Comparison of ENCODE assay signal across 8 cellular contexts in the genomic region with DNA sequence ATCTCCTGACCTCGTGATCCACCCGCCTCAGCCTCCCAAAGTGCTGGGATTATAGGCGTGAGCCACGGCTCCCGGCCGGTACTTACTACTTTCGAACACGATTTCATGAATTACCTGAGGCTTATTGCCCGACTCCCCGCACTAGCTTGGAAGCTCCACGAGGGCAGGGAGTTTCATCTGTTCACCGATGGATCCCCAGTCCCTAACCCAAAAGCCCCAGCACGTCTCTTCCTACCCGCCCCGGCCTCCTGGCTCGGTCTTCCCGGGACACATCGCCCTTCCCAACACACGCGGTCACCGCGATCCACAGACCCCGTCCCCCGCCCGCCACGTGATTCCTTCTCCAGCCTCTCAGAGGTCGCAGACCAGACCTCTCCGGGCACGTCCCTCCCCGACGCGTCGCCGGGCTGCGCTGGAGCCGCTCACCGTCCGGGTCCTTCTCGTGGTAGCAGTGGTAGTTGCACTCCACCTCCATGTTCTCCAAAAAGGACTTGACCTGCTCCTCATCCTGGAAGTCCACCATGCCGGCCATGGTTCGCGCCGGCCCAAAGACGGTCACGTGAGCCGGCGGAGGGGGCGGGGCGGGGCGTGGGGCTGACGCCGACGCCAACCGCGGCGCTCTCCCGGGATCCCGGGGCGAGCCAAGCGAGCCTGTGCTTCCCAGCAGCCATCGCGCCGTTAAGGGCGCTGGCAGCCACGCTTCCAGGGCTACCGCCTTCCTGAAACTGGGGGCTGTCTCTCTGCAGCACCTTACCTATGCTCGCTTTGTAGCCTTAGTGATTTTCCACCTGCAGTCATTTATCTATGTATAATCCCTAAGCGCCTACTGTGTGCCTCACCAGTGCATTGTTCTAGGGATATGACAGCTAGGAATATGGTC. TPM values are rescaled to one million over a fixed set of nuclear protein-coding genes. Genes with fewer than 3 reads are reported as not detected.
DNase-seq lines count a peak whose midpoint lies in the region; ATAC-seq and TF ChIP-seq lines count a peak whose summit lies in the region.

A gene (minus strand): TSS at position 553 of the 880 bp plus-strand sequence. CDS start 21 bp downstream, at position 532.

- H3K27ac Mint-ChIP-seq in neural crest cell (ENCODE audit: unreplicated experiment), result peak within 1 kb of the TSS; percentile 98

- H3K27me3 ChIP-seq in Loucy (ENCODE audit: insufficient read depth, low read length, poor library complexity, severe bottlenecking), result no peaks in the 10 kb centered on the region
- H3K27me3 ChIP-seq in SJSA1 (replicated peaks), result no peaks in the 10 kb centered on the region
- H3K27me3 ChIP-seq in foreskin keratinocyte, result no peaks in the 10 kb centered on the region

- H3K4me2 ChIP-seq in Loucy (ENCODE audit: low read depth, low read length, poor library complexity, severe bottlenecking), result peak within 1 kb of the TSS; percentile 97

- peaks cover 4% of the 10 kb centered on the region for H3K36me3 Mint-ChIP-seq in neural crest cell (ENCODE audit: low read depth)

- H4K20me1 ChIP-seq in Loucy (ENCODE audit: insufficient read depth, low read length, poor library complexity, severe bottlenecking), result no peaks in the 10 kb centered on the region

- peak within 1 kb of the TSS; percentile 91 for H3K4me3 Mint-ChIP-seq in neural crest cell

- H3K36me3 ChIP-seq in Loucy (ENCODE audit: insufficient read depth, low read length) (no peaks in the 10 kb centered on the region), SJSA1 (peaks cover under 1% of the 10 kb centered on the region; the same call in 1 of the 2 replicates)

- H3K79me2 ChIP-seq in Loucy (ENCODE audit: insufficient read depth, low read length), result peaks cover 53% of the 10 kb centered on the region

- H3K9me2 ChIP-seq in Loucy (replicated peaks; ENCODE audit: low read depth, low read length), result no peaks in the 10 kb centered on the region

- H3K9me3 Mint-ChIP-seq in neural crest cell, result no peaks in the 10 kb centered on the region

- DNase-seq in DMS 273 (lab: John Stamatoyannopoulos, UW; ENCODE audit: unreplicated experiment), result peak; percentile 93
- DNase-seq in SJSA1 (ENCODE audit: low read depth in 1 of 2, low spot score in 2 of 2), result peak; percentile 85 to 87
- DNase-seq in activated naive CD4-positive, alpha-beta T cell (lab: John Stamatoyannopoulos, UW), result peak; percentile 12 to 40 (median 31)
- peak; percentile 57 to 72 for DNase-seq in foreskin keratinocyte
- DNase-seq in neural crest cell (ENCODE audit: low read depth, low spot score), result peak; percentile 69
- DNase-seq in stromal cell of bone marrow (ENCODE audit: low read depth), result peak; percentile 72

- peak within 1 kb of the TSS; percentile 99 for H2AFZ ChIP-seq in Loucy (ENCODE audit: low read length)

- peak; percentile 45 for ATAC-seq in GM21723 (IDR thresholded peaks at IDR 0.05; ENCODE audit: unreplicated experiment)
- peak; percentile 70 for ATAC-seq in foreskin keratinocyte

- no peaks in the 10 kb centered on the region for H3K9me3 ChIP-seq in Loucy (ENCODE audit: insufficient read depth, low read depth, low read length)
- no peaks in the 10 kb centered on the region for H3K9me3 ChIP-seq in SJSA1 (replicated peaks)

- H3K4me3 ChIP-seq in Loucy (ENCODE audit: low read length, poor library complexity, severe bottlenecking) (peak within 1 kb of the TSS; percentile 89), SJSA1 (peak within 1 kb of the TSS; percentile 55)

- peak within 1 kb of the TSS; percentile 80 for H3K9ac ChIP-seq in Loucy (ENCODE audit: low read depth, low read length, poor library complexity, severe bottlenecking)

- TF ChIP-seq CTCF in Loucy (conservative IDR thresholded peaks at IDR 0.05; ENCODE audit: low read length) (no peak), foreskin keratinocyte (conservative IDR thresholded peaks at IDR 0.05) (no peak), neural crest cell (conservative IDR thresholded peaks at IDR 0.05) (no peak)

- H3K4me1 Mint-ChIP-seq in neural crest cell, result peaks cover 36% of the 10 kb centered on the region

- H3K4me1 ChIP-seq in Loucy (ENCODE audit: insufficient read depth, low read length, poor library complexity, severe bottlenecking) (peaks cover 15% of the 10 kb centered on the region), SJSA1 (replicated peaks) (peaks cover 14% of the 10 kb centered on the region), foreskin keratinocyte (peaks cover 3% of the 10 kb centered on the region)

- H3K27ac ChIP-seq in SJSA1 (peak within 1 kb of the TSS; percentile 29; the same call in 1 of the 2 replicates), foreskin keratinocyte (peak within 1 kb of the TSS; percentile 78)

- H3F3A ChIP-seq in Loucy (ENCODE audit: low read depth), result no peaks in the 10 kb centered on the region

- H3K27me3 Mint-ChIP-seq in neural crest cell (ENCODE audit: low read depth), result peaks cover 25% of the 10 kb centered on the region

RNA-seq across cellular contexts. Expression of the gene that starts here (rescaled TPM):
- 9.4 and 12.3 TPM in 2 replicates for total RNA-seq in SJSA1 (2014; rRNA removed; shearing (Covaris generic))
- total RNA-seq in foreskin keratinocyte (25.5 and 27.6 TPM in 2 replicates), neural crest cell (35.0 and 38.9 TPM in 2 replicates)
- 17.1 and 21.8 TPM in 2 replicates for polyA plus RNA-seq in foreskin keratinocyte

Comparison
In these comparisons a context has a peak if more than half of its experiments do, and no peak if none do; other contexts are left out.
1. Peak in every context shown above with its lines: DNase-seq, ATAC-seq, H3K4me3 ChIP-seq and H3K27ac ChIP-seq.
2. DNase-seq: peak in every context shown above with its lines; median percentile 93 in DMS 273; 86 in SJSA1; 72 in stromal cell of bone marrow; 69 in neural crest cell; 64 in foreskin keratinocyte; 31 in activated naive CD4-positive, alpha-beta T cell.